Comparison of ENCODE assay signal across 9 cellular contexts in the genomic region with DNA sequence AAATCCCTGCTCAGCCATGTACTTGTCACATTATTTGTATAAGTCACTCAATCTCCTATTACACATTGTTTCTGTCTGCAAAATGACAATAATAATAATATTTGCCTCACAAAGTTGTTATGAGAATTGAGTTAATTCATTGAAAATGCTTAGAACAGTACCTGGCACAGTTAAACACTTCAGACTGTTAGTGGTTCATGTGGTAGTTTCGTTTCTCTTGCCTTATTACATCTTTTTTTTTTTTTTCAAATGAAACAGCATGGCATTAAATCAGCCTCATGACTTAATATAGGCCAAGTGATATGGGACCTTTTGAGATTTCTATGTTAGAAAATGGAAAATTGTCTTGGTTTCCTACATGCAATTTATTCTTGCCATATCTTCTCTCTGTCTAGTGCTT.
"Had no signal": no experiment of that assay in that cellular context is flagged by ENCODE, and none has a peak within 500 bp of the region (broad histone marks: within the 10 kb centered on the region; RNA-seq: fewer than 3 reads in every experiment).

No MANE protein-coding gene starts in this region.

- H3K27ac ChIP-seq: GM23248, HL-60 had no signal

- H3K27ac Mint-ChIP-seq: HFFc6, IgD-negative memory B cell had no signal

- H3K36me3 ChIP-seq: HAP-1 had no signal

- H3K9me3 ChIP-seq: HAP-1 had no signal

- H3K36me3 Mint-ChIP-seq: IgD-negative memory B cell had no signal

- DNase-seq: GM23248, GOT3, H7, HFFc6 had no signal

- FAIRE-seq: HepG2 had no signal

- H3K4me3 ChIP-seq: GM23248, HAP-1 had no signal

- H3K4me1 ChIP-seq: HAP-1 had no signal

- H3K9ac ChIP-seq: GM23248 had no signal

- H3K4me3 Mint-ChIP-seq: HFFc6, IgD-negative memory B cell had no signal

- H3K4me1 Mint-ChIP-seq: IgD-negative memory B cell had no signal

- H3K9me3 Mint-ChIP-seq: IgD-negative memory B cell had no signal

- ATAC-seq: HCT116, HepG2 had no signal
